ENCODE assay signal across 8 cellular contexts in genomic region chr12:57430931-57431566, GRCh38. TPM values are rescaled to one million over a fixed set of nuclear protein-coding genes. Genes with fewer than 3 reads are reported as not detected.
DNase-seq lines count a peak whose midpoint lies in the region; ATAC-seq and TF ChIP-seq lines count a peak whose summit lies in the region.

R3HDM2 (minus strand) TSS chr12:57431043; CDS start chr12:57310428, 120,615 bp downstream.

- peaks cover 21% of the 10 kb centered on the region for H3K36me3 Mint-ChIP-seq in CD4-positive, alpha-beta T cell (ENCODE audit: low read depth)
- peaks cover 4% of the 10 kb centered on the region for H3K36me3 Mint-ChIP-seq in activated CD4-positive, alpha-beta memory T cell treated with anti-CD3 and anti-CD28 coated beads for 36 hours

- peaks cover 41% of the 10 kb centered on the region for H3K4me1 Mint-ChIP-seq in CD4-positive, alpha-beta T cell (ENCODE audit: low read depth)
- peaks cover 37% of the 10 kb centered on the region for H3K4me1 Mint-ChIP-seq in activated CD4-positive, alpha-beta memory T cell treated with anti-CD3 and anti-CD28 coated beads for 36 hours (ENCODE audit: low read depth)

- H3K36me3 ChIP-seq in liver (ENCODE audit: control insufficient read depth in 4 of 4, insufficient read depth in 3 of 4, low read depth in 1 of 4, low read length in 3 of 4) = no peaks in the 10 kb centered on the region

- peak within 1 kb of the TSS; percentile 98 to 100 for H3K9ac ChIP-seq in liver (ENCODE audit: low read depth in 1 of 2, low read length in 2 of 2)

- CTCF ChIA-PET in CD4-positive, alpha-beta T cell (lab: Charles Lee) = interaction anchor here (2.0 kb wide), 1 partner anchor 28 kb away, joined by 6 read pairs; the partner anchor contains the start of gene GLI1
- CTCF ChIA-PET in activated CD4-positive, alpha-beta memory T cell treated with anti-CD3 and anti-CD28 coated beads for 36 hours (lab: Charles Lee) = interaction anchor here (1.2 to 1.3 kb wide), 2 partner anchors 22 to 192 kb away, joined by 4 read pairs; no protein-coding TSS in a partner anchor

- intact Hi-C loops in CD4-positive, alpha-beta T cell (cut with DNase I, micrococcal nuclease) = loop anchor here in 1 of 2 experiments (1.0 kb wide), 1 partner anchor 89 kb away; the partner anchor contains the start of gene DDIT3
- intact Hi-C loops in activated CD4-positive, alpha-beta memory T cell treated with anti-CD3 and anti-CD28 coated beads for 36 hours (cut with micrococcal nuclease) = loop anchor here (1.0 to 2.0 kb wide), 4 partner anchors 22 to 151 kb away; partner anchors contain the start of gene MBD6

- H3K27ac ChIP-seq in CD4-positive, alpha-beta T cell (ENCODE audit: low read depth, low read length) = peak within 1 kb of the TSS; percentile 82
- H3K27ac ChIP-seq in liver (ENCODE audit: low read depth in 1 of 2, low read length in 2 of 2) = peak within 1 kb of the TSS; percentile 98 to 99

- peak; percentile 88 to 97 (median 93) for DNase-seq in CD4-positive, alpha-beta T cell
- DNase-seq in HK-2 (ENCODE audit: unreplicated experiment) (peak; percentile 96), NCI-H82 treated with DMSO at 0.1 percent for 48 hours (lab: John Stamatoyannopoulos, UW; ENCODE audit: unreplicated experiment) (peak; percentile 93), dermis microvascular lymphatic vessel endothelial cell (ENCODE audit: low read depth in 2 of 2) (peak; percentile 91 to 97)
- DNase-seq in activated CD4-positive, alpha-beta memory T cell treated with anti-CD3 and anti-CD28 coated beads for 36 hours = peak; percentile 97
- peak; percentile 95 for DNase-seq in stimulated activated CD4-positive, alpha-beta T cell treated with anti-CD3 and anti-CD28 coated beads, Interleukin-4, amount 100 ng/mL, for 1 hour

- peak; percentile 92 for ATAC-seq in CD4-positive, alpha-beta T cell (ENCODE audit: poor library complexity)
- ATAC-seq in GM19455 (IDR thresholded peaks at IDR 0.05; ENCODE audit: unreplicated experiment) = peak; percentile 92

- H3K9me3 Mint-ChIP-seq in CD4-positive, alpha-beta T cell = no peaks in the 10 kb centered on the region
- H3K9me3 Mint-ChIP-seq in activated CD4-positive, alpha-beta memory T cell treated with anti-CD3 and anti-CD28 coated beads for 36 hours = no peaks in the 10 kb centered on the region

- whole genome bisulfite sequencing in liver = under 1% methylated on average over 41 of the region's 41 CpGs

- H3K4me3 Mint-ChIP-seq in CD4-positive, alpha-beta T cell = peak within 1 kb of the TSS; percentile 99
- H3K4me3 Mint-ChIP-seq in activated CD4-positive, alpha-beta memory T cell treated with anti-CD3 and anti-CD28 coated beads for 36 hours = peak within 1 kb of the TSS; percentile 97

- TF ChIP-seq CTCF in CD4-positive, alpha-beta T cell (IDR thresholded peaks at IDR 0.05) = no peak
- TF ChIP-seq CTCF in liver (IDR thresholded peaks at IDR 0.05; ENCODE audit: low read depth, low read length, missing input control) = no peak

- H3K4me1 ChIP-seq in liver (ENCODE audit: control insufficient read depth in 4 of 4, insufficient read depth in 4 of 4, low read length in 3 of 4) = peaks cover 0 to 17% (median 2%) of the 10 kb centered on the region in 4 donors

- H3K27ac Mint-ChIP-seq in CD4-positive, alpha-beta T cell = peak within 1 kb of the TSS; percentile 99
- peak within 1 kb of the TSS; percentile 99 for H3K27ac Mint-ChIP-seq in activated CD4-positive, alpha-beta memory T cell treated with anti-CD3 and anti-CD28 coated beads for 36 hours

- no peaks in the 10 kb centered on the region for H3K27me3 Mint-ChIP-seq in CD4-positive, alpha-beta T cell
- no peaks in the 10 kb centered on the region for H3K27me3 Mint-ChIP-seq in activated CD4-positive, alpha-beta memory T cell treated with anti-CD3 and anti-CD28 coated beads for 36 hours

- TF ChIP-seq RAD21 in liver (IDR thresholded peaks at IDR 0.05) = peak in 1 of 2 donors; percentile 37

- H3K27me3 ChIP-seq in CD4-positive, alpha-beta T cell (ENCODE audit: control insufficient read depth, insufficient read depth, low read length) = no peaks in the 10 kb centered on the region
- no peaks in the 10 kb centered on the region for H3K27me3 ChIP-seq in liver (ENCODE audit: control insufficient read depth in 4 of 4, insufficient read depth in 4 of 4, low read length in 3 of 4)

- POLR2A ChIA-PET in CD4-positive, alpha-beta T cell (lab: Charles Lee) = interaction anchor here (1.0 to 1.3 kb wide), 2 partner anchors 21 to 28 kb away, joined by 3 to 7 read pairs; partner anchors contain the start of gene GLI1
- POLR2A ChIA-PET in activated CD4-positive, alpha-beta memory T cell treated with anti-CD3 and anti-CD28 coated beads for 36 hours (lab: Charles Lee) = no interaction called here

- H3K9me3 ChIP-seq in CD4-positive, alpha-beta T cell (ENCODE audit: control insufficient read depth, low read length) = no peaks in the 10 kb centered on the region
- no peaks in the 10 kb centered on the region for H3K9me3 ChIP-seq in liver (ENCODE audit: control insufficient read depth in 4 of 4, low read length in 3 of 4)

- peak within 1 kb of the TSS; percentile 62 to 92 (median 80) for H3K4me3 ChIP-seq in liver (ENCODE audit: low read depth in 1 of 3, low read length in 3 of 3)

TF ChIP-seq in liver, 16 proteins besides CTCF, POLR2A, EP300 and RAD21:
- TF ChIP-seq HNF4A (conservative IDR thresholded peaks at IDR 0.05) = peak in 1 of 2 donors; percentile 18
- no peak for TF ChIP-seq JUND (IDR thresholded peaks at IDR 0.05)
- no peak for TF ChIP-seq MAX (IDR thresholded peaks at IDR 0.05)
- no peak for TF ChIP-seq RXRA (IDR thresholded peaks at IDR 0.05)
- TF ChIP-seq EGR1 (IDR thresholded peaks at IDR 0.05; ENCODE audit: low read depth in 2 of 2) = peak in 1 of 2 donors; percentile 49
- peak; percentile 54 for TF ChIP-seq SP1 (IDR thresholded peaks at IDR 0.05)
- no peak for TF ChIP-seq FOXA1 (IDR thresholded peaks at IDR 0.05)
- TF ChIP-seq HNF4G (IDR thresholded peaks at IDR 0.05) = no peak
- no peak for TF ChIP-seq NR2F2 (IDR thresholded peaks at IDR 0.05)
- no peak for TF ChIP-seq FOXA2 (IDR thresholded peaks at IDR 0.05)
- peak; percentile 77 for TF ChIP-seq REST (IDR thresholded peaks at IDR 0.05)
- peak in 1 of 2 donors; percentile 68 for TF ChIP-seq GABPA (IDR thresholded peaks at IDR 0.05 in 1 of 2, conservative IDR thresholded peaks at IDR 0.05 in 1 of 2)
- peak; percentile 43 for TF ChIP-seq TAF1 (conservative IDR thresholded peaks at IDR 0.05)
- peak; percentile 46 for TF ChIP-seq YY1 (IDR thresholded peaks at IDR 0.05)

RNA-seq across cellular contexts. Expression of gene R3HDM2, which starts in this region (rescaled TPM):
- 100 to 1,000 TPM; 106 to 115 TPM for total RNA-seq in CD4-positive, alpha-beta T cell
- total RNA-seq in activated CD4-positive, alpha-beta memory T cell treated with anti-CD3 and anti-CD28 coated beads for 36 hours = 10 to 100 TPM; 42.2 to 51.4 TPM
- total RNA-seq in dermis microvascular lymphatic vessel endothelial cell (3.1 and 9.1 TPM in 2 replicates), liver (10 to 100 TPM in 1 of 2 donors, 1 to 10 TPM in 1; 7.4 to 28.9 TPM)
- 10 to 100 TPM; 11.2 to 19.0 TPM for polyA plus RNA-seq in liver

Comparison
In these comparisons a context has a peak if more than half of its experiments do, and no peak if none do; other contexts are left out.
1. Peak in every context shown above with its lines: DNase-seq, ATAC-seq, H3K4me3 ChIP-seq and H3K27ac ChIP-seq.